1 cellular context compared by ENCODE assay signal in the genomic region with DNA sequence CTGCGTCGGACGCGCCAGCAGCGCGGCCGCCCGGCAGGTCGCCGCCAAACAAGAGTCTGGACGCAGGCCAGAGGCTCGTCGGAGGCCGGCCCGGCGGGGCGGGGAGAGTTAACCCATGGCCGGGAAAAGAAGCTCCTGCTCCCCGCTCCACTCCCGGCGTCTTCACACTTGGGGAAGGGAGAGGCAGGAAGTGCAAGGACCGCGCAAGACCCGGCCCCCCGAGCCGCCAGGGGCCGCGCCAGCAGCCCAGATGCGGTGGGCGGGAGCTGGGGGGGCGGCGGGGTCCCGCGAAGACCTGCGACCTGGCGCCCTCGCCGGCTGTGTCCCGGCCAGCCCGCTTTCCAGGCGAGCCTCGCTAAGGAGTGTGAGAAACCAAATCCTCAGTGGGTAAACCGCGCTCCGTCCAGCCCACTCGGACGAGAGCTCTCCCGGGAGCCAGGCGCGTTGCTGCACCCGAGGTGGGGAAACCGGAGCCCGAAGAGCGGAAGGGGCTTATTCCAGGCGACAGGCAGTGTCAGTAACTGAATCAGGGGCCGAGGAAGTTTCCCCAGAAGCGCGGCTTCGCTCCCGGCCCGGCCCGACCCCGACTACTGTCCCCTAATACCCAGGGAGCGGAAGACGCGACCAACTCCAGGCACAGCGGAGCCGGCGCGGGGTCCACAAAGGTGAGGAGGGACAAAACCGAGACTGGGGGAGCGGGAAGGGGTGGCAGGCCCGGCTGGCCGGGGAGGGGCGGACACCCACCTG.
TF ChIP-seq lines count a peak whose summit lies in the region.

No MANE protein-coding gene starts in this region.

TF ChIP-seq in K562, 482 proteins besides CTCF, POLR2A, EP300 and RAD21 (continued from another document):
- TF ChIP-seq, protein P1, sequence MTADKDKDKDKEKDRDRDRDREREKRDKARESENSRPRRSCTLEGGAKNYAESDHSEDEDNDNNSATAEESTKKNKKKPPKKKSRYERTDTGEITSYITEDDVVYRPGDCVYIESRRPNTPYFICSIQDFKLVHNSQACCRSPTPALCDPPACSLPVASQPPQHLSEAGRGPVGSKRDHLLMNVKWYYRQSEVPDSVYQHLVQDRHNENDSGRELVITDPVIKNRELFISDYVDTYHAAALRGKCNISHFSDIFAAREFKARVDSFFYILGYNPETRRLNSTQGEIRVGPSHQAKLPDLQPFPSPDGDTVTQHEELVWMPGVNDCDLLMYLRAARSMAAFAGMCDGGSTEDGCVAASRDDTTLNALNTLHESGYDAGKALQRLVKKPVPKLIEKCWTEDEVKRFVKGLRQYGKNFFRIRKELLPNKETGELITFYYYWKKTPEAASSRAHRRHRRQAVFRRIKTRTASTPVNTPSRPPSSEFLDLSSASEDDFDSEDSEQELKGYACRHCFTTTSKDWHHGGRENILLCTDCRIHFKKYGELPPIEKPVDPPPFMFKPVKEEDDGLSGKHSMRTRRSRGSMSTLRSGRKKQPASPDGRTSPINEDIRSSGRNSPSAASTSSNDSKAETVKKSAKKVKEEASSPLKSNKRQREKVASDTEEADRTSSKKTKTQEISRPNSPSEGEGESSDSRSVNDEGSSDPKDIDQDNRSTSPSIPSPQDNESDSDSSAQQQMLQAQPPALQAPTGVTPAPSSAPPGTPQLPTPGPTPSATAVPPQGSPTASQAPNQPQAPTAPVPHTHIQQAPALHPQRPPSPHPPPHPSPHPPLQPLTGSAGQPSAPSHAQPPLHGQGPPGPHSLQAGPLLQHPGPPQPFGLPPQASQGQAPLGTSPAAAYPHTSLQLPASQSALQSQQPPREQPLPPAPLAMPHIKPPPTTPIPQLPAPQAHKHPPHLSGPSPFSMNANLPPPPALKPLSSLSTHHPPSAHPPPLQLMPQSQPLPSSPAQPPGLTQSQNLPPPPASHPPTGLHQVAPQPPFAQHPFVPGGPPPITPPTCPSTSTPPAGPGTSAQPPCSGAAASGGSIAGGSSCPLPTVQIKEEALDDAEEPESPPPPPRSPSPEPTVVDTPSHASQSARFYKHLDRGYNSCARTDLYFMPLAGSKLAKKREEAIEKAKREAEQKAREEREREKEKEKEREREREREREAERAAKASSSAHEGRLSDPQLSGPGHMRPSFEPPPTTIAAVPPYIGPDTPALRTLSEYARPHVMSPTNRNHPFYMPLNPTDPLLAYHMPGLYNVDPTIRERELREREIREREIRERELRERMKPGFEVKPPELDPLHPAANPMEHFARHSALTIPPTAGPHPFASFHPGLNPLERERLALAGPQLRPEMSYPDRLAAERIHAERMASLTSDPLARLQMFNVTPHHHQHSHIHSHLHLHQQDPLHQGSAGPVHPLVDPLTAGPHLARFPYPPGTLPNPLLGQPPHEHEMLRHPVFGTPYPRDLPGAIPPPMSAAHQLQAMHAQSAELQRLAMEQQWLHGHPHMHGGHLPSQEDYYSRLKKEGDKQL (CRISPR knock-in tag; IDR thresholded peaks at IDR 0.05; ENCODE audit: borderline replicate concordance): no peak
- TF ChIP-seq ZNF584 (CRISPR knock-in tag; IDR thresholded peaks at IDR 0.05; ENCODE audit: low read depth) (no peak), TFAM (CRISPR knock-in tag; conservative IDR thresholded peaks at IDR 0.05) (no peak), ILF3 (IDR thresholded peaks at IDR 0.05; ENCODE audit: borderline replicate concordance) (no peak), SMC3 (conservative IDR thresholded peaks at IDR 0.05; ENCODE audit: insufficient read depth, low read depth, low read length) (no peak), NFIC (IDR thresholded peaks at IDR 0.05) (peak; percentile 58), FOXK1 (CRISPR knock-in tag; IDR thresholded peaks at IDR 0.05; ENCODE audit: borderline replicate concordance) (no peak), NCOA4 (IDR thresholded peaks at IDR 0.05; ENCODE audit: partially characterized antibody) (no peak), FOXA1 (IDR thresholded peaks at IDR 0.05; ENCODE audit: borderline replicate concordance) (no peak), ZNF24 (IDR thresholded peaks at IDR 0.05) (no peak)
- TF ChIP-seq, protein P2, sequence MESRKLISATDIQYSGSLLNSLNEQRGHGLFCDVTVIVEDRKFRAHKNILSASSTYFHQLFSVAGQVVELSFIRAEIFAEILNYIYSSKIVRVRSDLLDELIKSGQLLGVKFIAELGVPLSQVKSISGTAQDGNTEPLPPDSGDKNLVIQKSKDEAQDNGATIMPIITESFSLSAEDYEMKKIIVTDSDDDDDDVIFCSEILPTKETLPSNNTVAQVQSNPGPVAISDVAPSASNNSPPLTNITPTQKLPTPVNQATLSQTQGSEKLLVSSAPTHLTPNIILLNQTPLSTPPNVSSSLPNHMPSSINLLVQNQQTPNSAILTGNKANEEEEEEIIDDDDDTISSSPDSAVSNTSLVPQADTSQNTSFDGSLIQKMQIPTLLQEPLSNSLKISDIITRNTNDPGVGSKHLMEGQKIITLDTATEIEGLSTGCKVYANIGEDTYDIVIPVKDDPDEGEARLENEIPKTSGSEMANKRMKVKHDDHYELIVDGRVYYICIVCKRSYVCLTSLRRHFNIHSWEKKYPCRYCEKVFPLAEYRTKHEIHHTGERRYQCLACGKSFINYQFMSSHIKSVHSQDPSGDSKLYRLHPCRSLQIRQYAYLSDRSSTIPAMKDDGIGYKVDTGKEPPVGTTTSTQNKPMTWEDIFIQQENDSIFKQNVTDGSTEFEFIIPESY (CRISPR knock-in tag; IDR thresholded peaks at IDR 0.05): no peak
- TF ChIP-seq, protein P3, sequence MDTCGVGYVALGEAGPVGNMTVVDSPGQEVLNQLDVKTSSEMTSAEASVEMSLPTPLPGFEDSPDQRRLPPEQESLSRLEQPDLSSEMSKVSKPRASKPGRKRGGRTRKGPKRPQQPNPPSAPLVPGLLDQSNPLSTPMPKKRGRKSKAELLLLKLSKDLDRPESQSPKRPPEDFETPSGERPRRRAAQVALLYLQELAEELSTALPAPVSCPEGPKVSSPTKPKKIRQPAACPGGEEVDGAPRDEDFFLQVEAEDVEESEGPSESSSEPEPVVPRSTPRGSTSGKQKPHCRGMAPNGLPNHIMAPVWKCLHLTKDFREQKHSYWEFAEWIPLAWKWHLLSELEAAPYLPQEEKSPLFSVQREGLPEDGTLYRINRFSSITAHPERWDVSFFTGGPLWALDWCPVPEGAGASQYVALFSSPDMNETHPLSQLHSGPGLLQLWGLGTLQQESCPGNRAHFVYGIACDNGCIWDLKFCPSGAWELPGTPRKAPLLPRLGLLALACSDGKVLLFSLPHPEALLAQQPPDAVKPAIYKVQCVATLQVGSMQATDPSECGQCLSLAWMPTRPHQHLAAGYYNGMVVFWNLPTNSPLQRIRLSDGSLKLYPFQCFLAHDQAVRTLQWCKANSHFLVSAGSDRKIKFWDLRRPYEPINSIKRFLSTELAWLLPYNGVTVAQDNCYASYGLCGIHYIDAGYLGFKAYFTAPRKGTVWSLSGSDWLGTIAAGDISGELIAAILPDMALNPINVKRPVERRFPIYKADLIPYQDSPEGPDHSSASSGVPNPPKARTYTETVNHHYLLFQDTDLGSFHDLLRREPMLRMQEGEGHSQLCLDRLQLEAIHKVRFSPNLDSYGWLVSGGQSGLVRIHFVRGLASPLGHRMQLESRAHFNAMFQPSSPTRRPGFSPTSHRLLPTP (IDR thresholded peaks at IDR 0.05; ENCODE audit: borderline replicate concordance, extremely low read depth, insufficient read length): no peak
